Comparison of ENCODE assay signal across 8 cellular contexts in genomic region chr7:6614941-6615737, GRCh38. TPM values are rescaled to one million over a fixed set of nuclear protein-coding genes. Genes with fewer than 3 reads are reported as not detected.
DNase-seq lines count a peak whose midpoint lies in the region; ATAC-seq and TF ChIP-seq lines count a peak whose summit lies in the region.

Gene ZNF853 (plus strand): TSS chr7:6615610. CDS start chr7:6616175, 565 bp downstream.

- WGBS in SK-N-SH (ENCODE audit: low lambda C conversion rate) = 31% methylated on average over 29 of the region's 94 CpGs

- peaks cover 4 to 35% (median 16%) of the 10 kb centered on the region in 7 donors for H3K4me1 Mint-ChIP-seq in naive thymus-derived CD4-positive, alpha-beta T cell

- no peak for TF ChIP-seq RAD21 in SK-N-SH (IDR thresholded peaks at IDR 0.05; ENCODE audit: low read length)

- H3K9ac ChIP-seq in SK-N-SH = peak within 1 kb of the TSS; percentile 73

- peak within 1 kb of the TSS in 8 of 9 donors; percentile 54 to 87 (median 75) for H3K27ac Mint-ChIP-seq in naive thymus-derived CD4-positive, alpha-beta T cell

- H4K20me1 ChIP-seq in SK-N-SH (ENCODE audit: insufficient read depth) = no peaks in the 10 kb centered on the region

- H3K27me3 ChIP-seq in SK-N-SH (ENCODE audit: insufficient read depth) = no peaks in the 10 kb centered on the region
- H3K27me3 ChIP-seq in naive thymus-derived CD4-positive, alpha-beta T cell (ENCODE audit: control insufficient read depth in 2 of 2, insufficient read depth in 2 of 2, low read length in 2 of 2) = no peaks in the 10 kb centered on the region

- H3K4me3 Mint-ChIP-seq in naive thymus-derived CD4-positive, alpha-beta T cell = peak within 1 kb of the TSS; percentile 67 to 89 (median 84)

- peaks cover 4% of the 10 kb centered on the region for H3F3A ChIP-seq in SK-N-SH (replicated peaks; ENCODE audit: insufficient read depth)

- CTCF ChIA-PET in SK-N-SH (lab: Yijun Ruan, JAX) = interaction anchor here (1.0 kb wide), 1 partner anchor 15 kb away, joined by 3 read pairs; no protein-coding TSS in a partner anchor
- CTCF ChIA-PET in naive thymus-derived CD4-positive, alpha-beta T cell (lab: Charles Lee) = no interaction called here

- peak within 1 kb of the TSS in 1 of 2 experiments; percentile 25; a peak in 1 of 4 replicates for H3K27ac ChIP-seq in SK-N-SH (ENCODE audit: low read depth in 2 of 2, low read length in 1 of 2)
- peak within 1 kb of the TSS; percentile 46 for H3K27ac ChIP-seq in naive thymus-derived CD4-positive, alpha-beta T cell (ENCODE audit: low read depth, low read length)

- intact Hi-C loops in naive thymus-derived CD4-positive, alpha-beta T cell (cut with micrococcal nuclease) = no loop called here

- H3K36me3 Mint-ChIP-seq in naive thymus-derived CD4-positive, alpha-beta T cell = peaks cover 0 to 2% (median 0%) of the 10 kb centered on the region in 5 donors

- peaks cover 0 to 51% (median 0%) of the 10 kb centered on the region in 5 donors for H3K27me3 Mint-ChIP-seq in naive thymus-derived CD4-positive, alpha-beta T cell

- peak; percentile 26 for TF ChIP-seq CTCF in SK-N-SH (IDR thresholded peaks at IDR 0.05)
- no peak for TF ChIP-seq CTCF in epithelial cell of esophagus (IDR thresholded peaks at IDR 0.05; ENCODE audit: insufficient read depth, low read depth, low read length, missing control alignments)

- H3K4me1 ChIP-seq in SK-N-SH (ENCODE audit: control insufficient read depth in 1 of 2, insufficient read depth in 2 of 2, low read depth in 1 of 2, low read length in 1 of 2) = peaks cover 0 to 13% of the 10 kb centered on the region in 2 experiments; a peak in 2 of 4 replicates
- H3K4me1 ChIP-seq in naive thymus-derived CD4-positive, alpha-beta T cell (ENCODE audit: control insufficient read depth in 2 of 2, insufficient read depth in 2 of 2, low read length in 2 of 2) = peaks cover 12 to 15% of the 10 kb centered on the region in 2 donors

- no peaks in the 10 kb centered on the region for H3K79me2 ChIP-seq in SK-N-SH (ENCODE audit: insufficient read depth)

- POLR2A ChIA-PET in SK-N-SH (lab: Yijun Ruan, JAX) = interaction anchor here (1.1 to 1.8 kb wide), 3 partner anchors 22 to 43 kb away, joined by 3 to 9 read pairs (median 5); partner anchors contain the start of genes INTS15 and ZNF316
- POLR2A ChIA-PET in naive thymus-derived CD4-positive, alpha-beta T cell (lab: Charles Lee) = no interaction called here

- H3K4me3 ChIP-seq in SK-N-SH (ENCODE audit: low read depth in 2 of 2, low read length in 1 of 2) (peak within 1 kb of the TSS; percentile 59 to 73), epithelial cell of esophagus (ENCODE audit: low read length) (peak within 1 kb of the TSS; percentile 21)
- peak within 1 kb of the TSS; percentile 62 for H3K4me3 ChIP-seq in naive thymus-derived CD4-positive, alpha-beta T cell (ENCODE audit: low read length)

- no peak for TF ChIP-seq EP300 in SK-N-SH (IDR thresholded peaks at IDR 0.05; ENCODE audit: borderline replicate concordance in 1 of 2, low read depth in 1 of 2, low read length in 1 of 2)

- peak; percentile 58 for ATAC-seq in naive thymus-derived CD4-positive, alpha-beta T cell
- ATAC-seq in GM18870 (IDR thresholded peaks at IDR 0.05; ENCODE audit: unreplicated experiment) (no peak), HG02798 (IDR thresholded peaks at IDR 0.05; ENCODE audit: poor library complexity, unreplicated experiment) (no peak), GM18519 (IDR thresholded peaks at IDR 0.05; ENCODE audit: low FRiP score, unreplicated experiment) (no peak), HG03469 (IDR thresholded peaks at IDR 0.05; ENCODE audit: unreplicated experiment) (no peak)

- H3K9me3 Mint-ChIP-seq in naive thymus-derived CD4-positive, alpha-beta T cell = no peaks in the 10 kb centered on the region

- H2AFZ ChIP-seq in SK-N-SH (ENCODE audit: low read depth) = peak within 1 kb of the TSS; percentile 87; the same call in 1 of the 2 replicates

- H3K36me3 ChIP-seq in SK-N-SH (replicated peaks in 1 of 2; ENCODE audit: control insufficient read depth in 1 of 2, insufficient read depth in 2 of 2, low read length in 1 of 2) = no peaks in the 10 kb centered on the region
- H3K36me3 ChIP-seq in naive thymus-derived CD4-positive, alpha-beta T cell (ENCODE audit: control insufficient read depth in 2 of 3, insufficient read depth in 3 of 3, low read length in 3 of 3) = no peaks in the 10 kb centered on the region

- H3K9me2 ChIP-seq in SK-N-SH = no peaks in the 10 kb centered on the region

- peak; percentile 8 for DNase-seq in DMS53 treated with DMSO at 0.1 percent for 48 hours (lab: John Stamatoyannopoulos, UW; ENCODE audit: unreplicated experiment)
- peak; percentile 93 for DNase-seq in SK-N-SH
- DNase-seq in epithelial cell of esophagus (ENCODE audit: low read depth) = no peak
- DNase-seq in naive thymus-derived CD4-positive, alpha-beta T cell = peak in 2 of 9 donors; percentile 25 to 34

- peak within 1 kb of the TSS; percentile 100 for H3K4me2 ChIP-seq in SK-N-SH

- H3K9me3 ChIP-seq in SK-N-SH = no peaks in the 10 kb centered on the region
- no peaks in the 10 kb centered on the region for H3K9me3 ChIP-seq in naive thymus-derived CD4-positive, alpha-beta T cell (ENCODE audit: control insufficient read depth in 2 of 3, low read length in 3 of 3)

TF ChIP-seq in SK-N-SH, 30 proteins besides CTCF, POLR2A, EP300 and RAD21:
- TF ChIP-seq SMC3 (IDR thresholded peaks at IDR 0.05; ENCODE audit: low read depth, low read length) (0 out of 2 replicates have a peak, but pooled peaks have one; percentile 4), RCOR1 (IDR thresholded peaks at IDR 0.05; ENCODE audit: low read length) (no peak), MAX (IDR thresholded peaks at IDR 0.05; ENCODE audit: low read depth) (no peak), USF2 (IDR thresholded peaks at IDR 0.05; ENCODE audit: borderline replicate concordance, low read depth, low read length) (no peak), GATA2 (CRISPR knock-in tag; IDR thresholded peaks at IDR 0.05) (no peak), RXRA (IDR thresholded peaks at IDR 0.05; ENCODE audit: borderline replicate concordance, low read depth) (no peak), GABPA (IDR thresholded peaks at IDR 0.05; ENCODE audit: low read depth) (peak; percentile 44; the same call in 1 of the 2 replicates), YY1 (IDR thresholded peaks at IDR 0.05; ENCODE audit: low read depth) (no peak), PBX3 (IDR thresholded peaks at IDR 0.05) (no peak), POLR2AphosphoS5 (IDR thresholded peaks at IDR 0.05; ENCODE audit: low read depth, low read length) (no peak), MXI1 (IDR thresholded peaks at IDR 0.05; ENCODE audit: low read depth, low read length) (peak; percentile 51; the same call in 1 of the 2 replicates)

RNA-seq across cellular contexts. Expression of gene ZNF853, which starts in this region (rescaled TPM):
- 15.9 and 17.6 TPM in 2 replicates for polyA plus RNA-seq in SK-N-SH (2012; rRNA removed)
- 8.4 and 15.2 TPM in 2 replicates for polyA plus RNA-seq in SK-N-SH (2012; cell fraction: cytosol; rRNA removed)
- polyA plus RNA-seq in SK-N-SH (2012; cell fraction: nucleus; rRNA removed) = 7.8 and 8.3 TPM in 2 replicates
- 1 to 10 TPM in 4 of 5 experiments, under 1 TPM in 1; 0.15 to 5.3 (median 3.8) TPM for total RNA-seq in naive thymus-derived CD4-positive, alpha-beta T cell
- 1 to 10 TPM in 1 of 2 donors, under 1 TPM in 1; 0.50 to 2.9 TPM for polyA plus RNA-seq in naive thymus-derived CD4-positive, alpha-beta T cell
